10 cellular contexts compared by ENCODE assay signal in the genomic region with DNA sequence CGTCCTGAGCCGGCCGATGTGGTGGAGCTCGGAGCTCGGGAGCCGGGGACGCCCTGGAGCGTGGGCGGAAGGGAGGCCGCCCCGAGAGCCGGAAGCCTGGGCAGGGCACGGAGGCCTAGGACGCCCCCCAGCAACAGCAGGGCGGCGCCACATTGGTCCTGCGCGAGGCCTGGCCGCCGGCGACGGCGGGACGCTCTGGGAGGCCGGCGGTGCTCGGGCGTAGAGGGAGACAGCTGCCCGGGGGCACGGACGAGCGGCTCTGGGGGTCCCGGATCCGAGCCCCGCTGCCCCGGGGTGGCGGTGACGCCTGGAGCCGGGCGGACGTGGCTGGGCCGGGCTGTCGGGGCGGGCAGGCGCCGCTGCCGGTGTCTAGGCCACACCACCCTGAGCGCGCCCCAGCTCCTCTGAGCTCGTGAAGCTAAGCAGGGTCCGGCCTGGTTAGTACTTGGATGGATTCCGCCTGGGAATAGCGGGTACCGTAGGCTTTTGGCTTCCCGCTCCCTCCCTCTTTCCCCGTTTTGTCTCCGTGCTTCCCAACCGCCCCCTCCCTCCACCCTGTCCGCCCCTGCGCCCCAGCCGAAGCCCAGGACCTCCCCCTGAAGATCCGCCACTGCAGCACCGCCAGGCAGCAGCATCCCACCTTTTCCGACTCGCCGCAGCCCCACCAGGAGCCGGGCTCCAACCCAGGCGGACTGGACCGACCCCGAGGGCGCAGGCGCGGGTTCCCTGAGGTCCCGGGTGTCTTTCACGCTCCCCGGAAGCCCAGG.
DNase-seq lines count a peak whose midpoint lies in the region; ATAC-seq and TF ChIP-seq lines count a peak whose summit lies in the region.
"Had no signal": no experiment of that assay in that cellular context is flagged by ENCODE, and none has a peak within 500 bp of the region (broad histone marks: within the 10 kb centered on the region; RNA-seq: fewer than 3 reads in every experiment).

No MANE protein-coding gene starts in this region.

- H3K4me1 Mint-ChIP-seq in effector memory CD8-positive, alpha-beta T cell (ENCODE audit: low read depth in 2 of 2): peaks cover 24 to 28% of the 10 kb centered on the region in 2 donors

- DNase-seq in ELF-1 (ENCODE audit: low read depth, low spot score) (peak; percentile 14), ACHN (no peak), cerebellar cortex (ENCODE audit: low spot score) (no peak), COLO829 (ENCODE audit: low spot score) (no peak)
- DNase-seq in effector memory CD8-positive, alpha-beta T cell: no peak
- DNase-seq in activated naive CD4-positive, alpha-beta T cell (lab: John Stamatoyannopoulos, UW): no peak
- DNase-seq: Karpas-422 had no signal

- H3K4me1 ChIP-seq in parathyroid adenoma: no peaks in the 10 kb centered on the region

- H3K27me3 ChIP-seq in parathyroid adenoma (ENCODE audit: control insufficient read depth, insufficient read depth, low read length): peaks cover 15% of the 10 kb centered on the region

- H3K27me3 Mint-ChIP-seq in effector memory CD8-positive, alpha-beta T cell: peaks cover 54 to 80% of the 10 kb centered on the region in 2 donors

- no peak overlapping the region for H3K27ac Mint-ChIP-seq in effector memory CD8-positive, alpha-beta T cell

- ATAC-seq in HG03354 (IDR thresholded peaks at IDR 0.05; ENCODE audit: poor library complexity, severe bottlenecking, unreplicated experiment): peak; percentile 73
- ATAC-seq in effector memory CD8-positive, alpha-beta T cell (replicated peaks): peak; percentile 78

- H3K36me3 ChIP-seq in parathyroid adenoma (ENCODE audit: control insufficient read depth, insufficient read depth, low read length): no peaks in the 10 kb centered on the region

- H3K9ac ChIP-seq in parathyroid adenoma: no peak overlapping the region

- H2AFZ ChIP-seq in parathyroid adenoma: no peak overlapping the region

- no peaks in the 10 kb centered on the region for H3K9me3 ChIP-seq in parathyroid adenoma (ENCODE audit: control insufficient read depth, low read length)

- H3K27ac ChIP-seq in parathyroid adenoma: no peak overlapping the region
- H3K27ac ChIP-seq: epithelial cell of prostate had no signal

- peak overlapping the region; percentile 75 to 82 for H3K4me3 Mint-ChIP-seq in effector memory CD8-positive, alpha-beta T cell

- no peak for TF ChIP-seq CTCF in parathyroid adenoma (IDR thresholded peaks at IDR 0.05)

- in situ Hi-C loops in ACHN (cut with HindIII; ENCODE audit: low pct_ligation_motif_present, low pct_unique_long_range_greater_than_20kb, low sequenced_read_pairs): no loop called here

- H3K9me3 Mint-ChIP-seq in effector memory CD8-positive, alpha-beta T cell: no peaks in the 10 kb centered on the region

- peak overlapping the region; percentile 17 for H3K4me2 ChIP-seq in parathyroid adenoma (ENCODE audit: low read length)

- no peak overlapping the region for H3K4me3 ChIP-seq in parathyroid adenoma (ENCODE audit: low read depth, low read length)

- H3K79me2 ChIP-seq in parathyroid adenoma: no peaks in the 10 kb centered on the region

- peaks cover 8% of the 10 kb centered on the region for H3K36me3 Mint-ChIP-seq in effector memory CD8-positive, alpha-beta T cell (ENCODE audit: insufficient read depth)
